8 cellular contexts compared by ENCODE assay signal in the genomic region with DNA sequence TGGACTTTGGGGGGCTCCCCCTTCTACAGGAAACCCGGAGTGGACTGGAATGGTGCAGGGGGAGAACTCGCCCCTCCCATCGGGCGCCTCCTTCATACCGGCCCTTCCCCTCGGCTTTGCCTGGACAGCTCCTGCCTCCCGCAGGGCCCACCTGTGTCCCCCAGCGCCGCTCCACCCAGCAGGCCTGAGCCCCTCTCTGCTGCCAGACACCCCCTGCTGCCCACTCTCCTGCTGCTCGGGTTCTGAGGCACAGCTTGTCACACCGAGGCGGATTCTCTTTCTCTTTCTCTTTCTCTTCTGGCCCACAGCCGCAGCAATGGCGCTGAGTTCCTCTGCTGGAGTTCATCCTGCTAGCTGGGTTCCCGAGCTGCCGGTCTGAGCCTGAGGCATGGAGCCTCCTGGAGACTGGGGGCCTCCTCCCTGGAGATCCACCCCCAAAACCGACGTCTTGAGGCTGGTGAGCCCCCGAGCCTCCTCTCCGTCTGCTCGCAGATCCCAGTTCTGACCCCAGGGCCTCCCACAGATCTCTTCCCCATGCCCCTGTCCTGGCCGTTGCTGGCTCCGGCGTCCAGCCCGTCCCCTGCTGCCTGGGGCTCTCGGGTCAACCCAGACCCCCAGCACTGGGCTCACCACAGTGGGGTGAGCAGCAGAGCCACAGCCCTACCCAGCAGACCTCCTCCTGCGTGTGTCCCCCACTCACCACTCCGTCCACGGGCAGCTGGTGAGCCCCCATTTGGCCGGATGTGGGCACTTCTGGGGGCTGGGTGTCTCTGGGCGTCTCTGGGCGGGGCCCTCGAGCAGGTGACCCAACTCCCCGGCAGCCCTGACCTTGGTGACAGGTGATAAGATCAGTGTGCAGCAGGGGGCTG. TPM values are rescaled to one million over a fixed set of nuclear protein-coding genes. Genes with fewer than 3 reads are reported as not detected.
A peak's percentile ranks its signal among the peaks of the same experiment; 100 is the strongest.
DNase-seq lines count a peak whose midpoint lies in the region; ATAC-seq and TF ChIP-seq lines count a peak whose summit lies in the region.

A gene (plus strand): TSS at position 95 of the 869 bp plus-strand sequence. CDS start 294 bp downstream, at position 389.

- H3K9me3 ChIP-seq in mononuclear cell (ENCODE audit: low read depth, low read length) = no peaks in the 10 kb centered on the region

- peak within 1 kb of the TSS; percentile 85 for H3K4me3 ChIP-seq in mononuclear cell (ENCODE audit: low read length)

- DNase-seq in AG20443 (ENCODE audit: low spot score) (peak; percentile 77), GM19240 (ENCODE audit: insufficient read length, low spot score) (peak; percentile 97), dedifferentiated amniotic fluid mesenchymal stem cell (ENCODE audit: extremely low spot score) (peak; percentile 20)
- DNase-seq in activated CD4-positive, alpha-beta T cell treated with anti-CD3 and anti-CD28 coated beads for 24 hours (ENCODE audit: low read depth in 2 of 2) = peak; percentile 48 to 60
- peak; percentile 72 for DNase-seq in stimulated activated naive CD4-positive, alpha-beta T cell treated with Interleukin-2 at 50 U/mL for 16 hours (lab: John Stamatoyannopoulos, UW)

- no peaks in the 10 kb centered on the region for H3K27me3 ChIP-seq in mononuclear cell (ENCODE audit: insufficient read depth, low read length)

- no peak for TF ChIP-seq EP300 in Ishikawa (IDR thresholded peaks at IDR 0.05; ENCODE audit: borderline replicate concordance)

- no peak for TF ChIP-seq RAD21 in Ishikawa (IDR thresholded peaks at IDR 0.05; ENCODE audit: low read depth)

- no peak for ATAC-seq in GM18870 (IDR thresholded peaks at IDR 0.05; ENCODE audit: unreplicated experiment)

- peaks cover 37% of the 10 kb centered on the region for H3K4me1 ChIP-seq in mononuclear cell (ENCODE audit: insufficient read depth, low read length)

TF ChIP-seq in Ishikawa, 13 proteins besides CTCF, POLR2A, EP300 and RAD21:
- TF ChIP-seq EGR1 (IDR thresholded peaks at IDR 0.05) = no peak
- TF ChIP-seq, protein P1, sequence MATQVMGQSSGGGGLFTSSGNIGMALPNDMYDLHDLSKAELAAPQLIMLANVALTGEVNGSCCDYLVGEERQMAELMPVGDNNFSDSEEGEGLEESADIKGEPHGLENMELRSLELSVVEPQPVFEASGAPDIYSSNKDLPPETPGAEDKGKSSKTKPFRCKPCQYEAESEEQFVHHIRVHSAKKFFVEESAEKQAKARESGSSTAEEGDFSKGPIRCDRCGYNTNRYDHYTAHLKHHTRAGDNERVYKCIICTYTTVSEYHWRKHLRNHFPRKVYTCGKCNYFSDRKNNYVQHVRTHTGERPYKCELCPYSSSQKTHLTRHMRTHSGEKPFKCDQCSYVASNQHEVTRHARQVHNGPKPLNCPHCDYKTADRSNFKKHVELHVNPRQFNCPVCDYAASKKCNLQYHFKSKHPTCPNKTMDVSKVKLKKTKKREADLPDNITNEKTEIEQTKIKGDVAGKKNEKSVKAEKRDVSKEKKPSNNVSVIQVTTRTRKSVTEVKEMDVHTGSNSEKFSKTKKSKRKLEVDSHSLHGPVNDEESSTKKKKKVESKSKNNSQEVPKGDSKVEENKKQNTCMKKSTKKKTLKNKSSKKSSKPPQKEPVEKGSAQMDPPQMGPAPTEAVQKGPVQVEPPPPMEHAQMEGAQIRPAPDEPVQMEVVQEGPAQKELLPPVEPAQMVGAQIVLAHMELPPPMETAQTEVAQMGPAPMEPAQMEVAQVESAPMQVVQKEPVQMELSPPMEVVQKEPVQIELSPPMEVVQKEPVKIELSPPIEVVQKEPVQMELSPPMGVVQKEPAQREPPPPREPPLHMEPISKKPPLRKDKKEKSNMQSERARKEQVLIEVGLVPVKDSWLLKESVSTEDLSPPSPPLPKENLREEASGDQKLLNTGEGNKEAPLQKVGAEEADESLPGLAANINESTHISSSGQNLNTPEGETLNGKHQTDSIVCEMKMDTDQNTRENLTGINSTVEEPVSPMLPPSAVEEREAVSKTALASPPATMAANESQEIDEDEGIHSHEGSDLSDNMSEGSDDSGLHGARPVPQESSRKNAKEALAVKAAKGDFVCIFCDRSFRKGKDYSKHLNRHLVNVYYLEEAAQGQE (IDR thresholded peaks at IDR 0.05; ENCODE audit: low read depth) = peak; percentile 59
- TF ChIP-seq TCF12 (IDR thresholded peaks at IDR 0.05; ENCODE audit: low read depth) = 0 out of 2 replicates have a peak, but pooled peaks have one; percentile 14
TF ChIP-seq in Ishikawa: peak in this region for 2.

RNA-seq across cellular contexts. Expression of the gene that starts here (rescaled TPM):
- 127 TPM for total RNA-seq in mononuclear cell

Comparison
In these comparisons a context has a peak if more than half of its experiments do, and no peak if none do; other contexts are left out.
1. DNase-seq: peak in every context shown above with its lines; median percentile 97 in GM19240; 77 in AG20443; 72 in stimulated activated naive CD4-positive, alpha-beta T cell treated with Interleukin-2 at 50 U/mL for 16 hours; 54 in activated CD4-positive, alpha-beta T cell treated with anti-CD3 and anti-CD28 coated beads for 24 hours; 20 in dedifferentiated amniotic fluid mesenchymal stem cell.